In genomic region chr12:49647827-49648721, GRCh38 we compare ENCODE assay signal across 11 cellular contexts. TPM values are rescaled to one million over a fixed set of nuclear protein-coding genes. Genes with fewer than 3 reads are reported as not detected.
DNase-seq lines count a peak whose midpoint lies in the region; ATAC-seq, FAIRE-seq and TF ChIP-seq lines count a peak whose summit lies in the region.
"Had no signal": no experiment of that assay in that cellular context is flagged by ENCODE, and none has a peak within 500 bp of the region (broad histone marks: within the 10 kb centered on the region; RNA-seq: fewer than 3 reads in every experiment).

No MANE protein-coding gene starts in this region.

- no peaks in the 10 kb centered on the region for H3K9me3 ChIP-seq in hepatocyte (ENCODE audit: low read depth)

- peak; percentile 40 for FAIRE-seq in GM19239 (lab: Jason Lieb, UNC)

- no peaks in the 10 kb centered on the region for H4K20me1 ChIP-seq in hepatocyte (ENCODE audit: insufficient read depth, poor library complexity, severe bottlenecking)

- DNase-seq in GM19239 (ENCODE audit: insufficient read length, low spot score) (no peak), SW480 (ENCODE audit: low spot score) (peak; percentile 27), hepatocyte (ENCODE audit: low spot score) (no peak)
- no peak for DNase-seq in activated effector memory CD4-positive, alpha-beta T cell treated with anti-CD3 and anti-CD28 coated beads, Interleukin-2, amount 50 U/mL, for 16 hours
- DNase-seq: activated CD4-positive, alpha-beta T cell treated with anti-CD3 and anti-CD28 coated beads, Interleukin-2, amount 50 U/mL, for 48 hours; SHP77 treated with DMSO at 0.1 percent for 48 hours had no signal

- no peak overlapping the region for H3K4me2 ChIP-seq in hepatocyte

- ATAC-seq in HG03175 (IDR thresholded peaks at IDR 0.05; ENCODE audit: unreplicated experiment) (no peak), GM21515 (IDR thresholded peaks at IDR 0.05; ENCODE audit: unreplicated experiment) (no peak), GM18907 (IDR thresholded peaks at IDR 0.05; ENCODE audit: unreplicated experiment) (no peak)
- ATAC-seq: left lobe of liver had no signal

- H3K27me3 ChIP-seq in hepatocyte: no peaks in the 10 kb centered on the region

- no peak overlapping the region for H3K4me3 ChIP-seq in hepatocyte
- H3K4me3 ChIP-seq in skin epidermis: no peak overlapping the region

- H3K27ac ChIP-seq in hepatocyte: peak overlapping the region; percentile 31
- peak overlapping the region in 14 of 21 experiments; percentile 13 to 75 (median 40) for H3K27ac ChIP-seq in skin epidermis

- no peak for TF ChIP-seq CTCF in hepatocyte (IDR thresholded peaks at IDR 0.05; ENCODE audit: poor library complexity)

- 87% methylated on average over 14 of the region's 15 CpGs for WGBS in hepatocyte (ENCODE audit: low lambda C conversion rate, missing lambda C conversion rate)

- H3K36me3 ChIP-seq in hepatocyte (replicated peaks; ENCODE audit: insufficient read depth, low read depth): no peaks in the 10 kb centered on the region

- H3K9me2 ChIP-seq in hepatocyte (replicated peaks; ENCODE audit: insufficient read depth): no peaks in the 10 kb centered on the region

- no peaks in the 10 kb centered on the region for H3K4me1 ChIP-seq in hepatocyte (ENCODE audit: insufficient read depth)

- no peaks in the 10 kb centered on the region for H3K79me2 ChIP-seq in hepatocyte

- H2AFZ ChIP-seq in hepatocyte: no peak overlapping the region

RNA-seq across cellular contexts. Expression of gene PRPF40B, which starts 24.7 kb away (rescaled TPM):
- total RNA-seq in hepatocyte: 11.1 and 14.9 TPM in 2 replicates
- 30.1 and 34.5 TPM in 2 replicates for polyA plus RNA-seq in hepatocyte

RNA-seq across cellular contexts. Expression of gene FAM186B, which starts 42.6 kb away (rescaled TPM):
- total RNA-seq in hepatocyte: 0.17 and 0.52 TPM in 2 replicates
- 0.69 TPM in 1 of 2 replicates, not detected in the other for polyA plus RNA-seq in hepatocyte

RNA-seq across cellular contexts. Expression of gene FMNL3, which starts 59.1 kb away (rescaled TPM):
- 8.3 TPM in 2 replicates for total RNA-seq in hepatocyte
- polyA plus RNA-seq in hepatocyte: 3.6 and 5.8 TPM in 2 replicates
